8 cellular contexts compared by ENCODE assay signal in genomic region chr4:165207431-165208321, GRCh38. TPM values are rescaled to one million over a fixed set of nuclear protein-coding genes. Genes with fewer than 3 reads are reported as not detected.
DNase-seq lines count a peak whose midpoint lies in the region; ATAC-seq, FAIRE-seq and TF ChIP-seq lines count a peak whose summit lies in the region.

Gene KLHL2, plus strand, starts transcription at chr4:165207561. Its CDS starts 316 bp downstream, at chr4:165207877.

- peak; percentile 89 for ATAC-seq in GM18511 (IDR thresholded peaks at IDR 0.05; ENCODE audit: unreplicated experiment)
- ATAC-seq in HG03025 (IDR thresholded peaks at IDR 0.05; ENCODE audit: low FRiP score, unreplicated experiment): peak; percentile 86
- peak; percentile 86 for ATAC-seq in HepG2

- peak within 1 kb of the TSS; percentile 93 for H3K4me3 ChIP-seq in ACC112 (ENCODE audit: low read depth, low read length)
- H3K4me3 ChIP-seq in HepG2 (replicated peaks in 1 of 3; ENCODE audit: insufficient read depth in 1 of 3, low read depth in 2 of 3, low read length in 3 of 3): peak within 1 kb of the TSS; percentile 78 to 92 (median 87)

- peaks cover 62% of the 10 kb centered on the region for H3K4me1 Mint-ChIP-seq in dendritic cell treated with granulocyte-macrophage colony-stimulating factor and Interleukin-4, amounts not matched to agents 40 ng/mL and 50 ng/mL, for 4 days (ENCODE audit: low read depth)

- TF ChIP-seq EP300 in HepG2 (IDR thresholded peaks at IDR 0.05; ENCODE audit: low read depth in 2 of 2, low read length in 2 of 2) (no peak), HepG2 (CRISPR knock-in tag; IDR thresholded peaks at IDR 0.05; ENCODE audit: borderline replicate concordance) (no peak)

- in situ Hi-C loops in HepG2 (cut with HindIII; ENCODE audit: extremely low pct_ligation_motif_present, low pct_unique_long_range_greater_than_20kb): loop anchor here (5.0 kb wide), 1 partner anchor 120 kb away; the partner anchor contains the start of gene MSMO1

- H2AFZ ChIP-seq in ACC112 (ENCODE audit: low read length, unreplicated experiment) (peak within 1 kb of the TSS; percentile 75), HepG2 (ENCODE audit: low read length) (peak within 1 kb of the TSS; percentile 99)

- BruUV-seq in HepG2 (replicated peaks; lab: Mats Ljungman, UMichigan): no TSS peak

- no peaks in the 10 kb centered on the region for H3K36me3 Mint-ChIP-seq in dendritic cell treated with granulocyte-macrophage colony-stimulating factor and Interleukin-4, amounts not matched to agents 40 ng/mL and 50 ng/mL, for 4 days (ENCODE audit: low read depth)

- TF ChIP-seq RAD21 in HepG2 (CRISPR knock-in tag; IDR thresholded peaks at IDR 0.05): 0 out of 2 replicates have a peak, but pooled peaks have one; percentile 52

- H3K27me3 ChIP-seq in ACC112 (ENCODE audit: insufficient read depth, low read length) (no peaks in the 10 kb centered on the region), HepG2 (ENCODE audit: control insufficient read depth in 1 of 2, insufficient read depth in 2 of 2, low read length in 2 of 2) (peaks cover 0 to 3% of the 10 kb centered on the region in 2 experiments; a peak in 1 of 5 replicates)

- CTCF ChIA-PET in HepG2 (lab: Yijun Ruan, JAX; ENCODE audit: low intra/inter-chr PET ratio, low total read pairs): no interaction called here

- peak within 1 kb of the TSS; percentile 79 for H3K4me3 Mint-ChIP-seq in dendritic cell treated with granulocyte-macrophage colony-stimulating factor and Interleukin-4, amounts not matched to agents 40 ng/mL and 50 ng/mL, for 4 days

- H3K27ac ChIP-seq in ACC112 (ENCODE audit: low read depth, low read length) (no peak within 1 kb of the TSS), HepG2 (ENCODE audit: extremely low read length, insufficient read depth, low read length) (peak within 1 kb of the TSS; percentile 43)

- WGBS in HepG2 (ENCODE audit: low lambda C conversion rate): under 1% methylated on average over 35 of the region's 116 CpGs

- no peaks in the 10 kb centered on the region for H3K9me3 ChIP-seq in HepG2 (ENCODE audit: low read length)

- H4K20me1 ChIP-seq in HepG2 (ENCODE audit: insufficient read depth, low read length): no peaks in the 10 kb centered on the region

- DNase-seq in NCI-H2227 treated with DMSO at 0.1 percent for 48 hours (lab: John Stamatoyannopoulos, UW): peak; percentile 56
- DNase-seq in activated CD4-positive, alpha-beta T cell treated with anti-CD3 and anti-CD28 coated beads for 48 hours: peak; percentile 75
- peak; percentile 49 for DNase-seq in HepG2 (ENCODE audit: low spot score)
- DNase-seq in stimulated activated CD4-positive, alpha-beta T cell treated with anti-CD3 and anti-CD28 coated beads, Interleukin-4, amount 100 ng/mL, for 1 hour: peak; percentile 74

- H3K9ac ChIP-seq in HepG2 (ENCODE audit: insufficient read depth, low read depth, low read length): peak within 1 kb of the TSS; percentile 72

- peaks cover 16% of the 10 kb centered on the region for H3K4me1 ChIP-seq in ACC112 (ENCODE audit: control insufficient read depth, insufficient read depth, low read length, unreplicated experiment)
- peaks cover 41% of the 10 kb centered on the region for H3K4me1 ChIP-seq in HepG2 (ENCODE audit: insufficient read depth, low read length)

- H3K27me3 Mint-ChIP-seq in dendritic cell treated with granulocyte-macrophage colony-stimulating factor and Interleukin-4, amounts not matched to agents 40 ng/mL and 50 ng/mL, for 4 days: no peaks in the 10 kb centered on the region

- peak within 1 kb of the TSS; percentile 100 for H3K4me2 ChIP-seq in HepG2 (ENCODE audit: low read depth, low read length)

- no peaks in the 10 kb centered on the region for H3K36me3 ChIP-seq in ACC112 (ENCODE audit: insufficient read depth, low read length)
- H3K36me3 ChIP-seq in HepG2 (replicated peaks in 1 of 2; ENCODE audit: control insufficient read depth in 1 of 2, insufficient read depth in 2 of 2, low read length in 2 of 2): no peaks in the 10 kb centered on the region

- H3K27ac Mint-ChIP-seq in dendritic cell treated with granulocyte-macrophage colony-stimulating factor and Interleukin-4, amounts not matched to agents 40 ng/mL and 50 ng/mL, for 4 days: peak within 1 kb of the TSS; percentile 69

- TF ChIP-seq CTCF in HepG2 (CRISPR knock-in tag; IDR thresholded peaks at IDR 0.05): peak; percentile 5; the same call in 1 of the 2 replicates

- no peak for FAIRE-seq in HepG2 (lab: Jason Lieb, UNC)

- peaks cover 30% of the 10 kb centered on the region for H3K79me2 ChIP-seq in ACC112 (ENCODE audit: control insufficient read depth, insufficient read depth, low read length, unreplicated experiment)
- peaks cover 35% of the 10 kb centered on the region for H3K79me2 ChIP-seq in HepG2 (ENCODE audit: insufficient read depth, low read length)

- POLR2A ChIA-PET in HepG2 (lab: Yijun Ruan, JAX): interaction anchor here (2.3 kb wide), 1 partner anchor 120 kb away, joined by 7 read pairs; the partner anchor contains the start of gene MSMO1

- TF ChIP-seq POLR2A in HepG2 (IDR thresholded peaks at IDR 0.05; ENCODE audit: insufficient read depth in 1 of 2, low read depth in 2 of 2, low read length in 2 of 2): peak in 1 of 2 experiments; percentile 30; a peak in 2 of 4 replicates

- intact Hi-C loops in dendritic cell treated with granulocyte-macrophage colony-stimulating factor and Interleukin-4, amounts not matched to agents 40 ng/mL and 50 ng/mL, for 4 days (cut with micrococcal nuclease): loop anchor here (1.0 to 5.0 kb wide), 3 partner anchors 75 to 119 kb away; partner anchors contain the start of genes MSMO1 and TMEM192
- intact Hi-C loops in HepG2 (cut with micrococcal nuclease; ENCODE audit: unreplicated experiment): loop anchor here (2.0 to 5.0 kb wide), 4 partner anchors 39 to 119 kb away; partner anchors contain the start of genes MSMO1 and TMEM192

- H3K9me3 Mint-ChIP-seq in dendritic cell treated with granulocyte-macrophage colony-stimulating factor and Interleukin-4, amounts not matched to agents 40 ng/mL and 50 ng/mL, for 4 days: no peaks in the 10 kb centered on the region

TF ChIP-seq in HepG2, 621 proteins besides CTCF, POLR2A, EP300 and RAD21 (continues in another document):
- TF ChIP-seq HOXA3 (CRISPR knock-in tag; IDR thresholded peaks at IDR 0.05): peak; percentile 72
- TF ChIP-seq ZSCAN5A (CRISPR knock-in tag; IDR thresholded peaks at IDR 0.05; ENCODE audit: borderline replicate concordance): no peak

RNA-seq across cellular contexts. Expression of gene KLHL2, which starts in this region (rescaled TPM):
- total RNA-seq in HepG2 (2016; rRNA removed; fragmentation: Illumina TruSeq; extraction: Trizol): 14.4 and 17.6 TPM in 2 replicates
- total RNA-seq in HepG2 (2016; cell fraction: cytosol; rRNA removed; fragmentation: Illumina TruSeq; extraction: Trizol; ENCODE audit: low read depth): 52.4 and 52.6 TPM in 2 replicates
- total RNA-seq in HepG2 (2016; cell fraction: insoluble cytoplasmic fraction; rRNA removed; fragmentation: Illumina TruSeq; extraction: Trizol): 14.9 and 17.3 TPM in 2 replicates
- total RNA-seq in HepG2 (2016; cell fraction: membrane; rRNA removed; fragmentation: Illumina TruSeq; extraction: Trizol): 23.8 and 25.0 TPM in 2 replicates
- total RNA-seq in HepG2 (2016; cell fraction: nucleus; rRNA removed; fragmentation: Illumina TruSeq; extraction: Trizol): 11.9 and 12.8 TPM in 2 replicates
- polyA plus RNA-seq in HepG2 (2011; rRNA removed): 7.3 and 9.2 TPM in 2 replicates
- polyA plus RNA-seq in HepG2 (2011; cell fraction: cytosol; rRNA removed): 4.0 and 6.6 TPM in 2 replicates
- 4.0 and 5.2 TPM in 2 replicates for polyA plus RNA-seq in HepG2 (2011; cell fraction: nucleus; rRNA removed)
- polyA plus RNA-seq in HepG2 (2012): 9.3 and 10.4 TPM in 2 replicates
- polyA plus RNA-seq in HepG2 (2016; cell fraction: cytosol; fragmentation: Illumina TruSeq; extraction: Trizol; ENCODE audit: low read depth): 5.6 and 5.7 TPM in 2 replicates
- 13.3 and 13.7 TPM in 2 replicates for polyA plus RNA-seq in HepG2 (2016; cell fraction: insoluble cytoplasmic fraction; fragmentation: Illumina TruSeq; extraction: Trizol; ENCODE audit: low read depth)
- 10.8 and 11.4 TPM in 2 replicates for polyA plus RNA-seq in HepG2 (2016; cell fraction: membrane; fragmentation: Illumina TruSeq; extraction: Trizol; ENCODE audit: low read depth)
- 12.2 and 13.7 TPM in 2 replicates for polyA plus RNA-seq in HepG2 (2016; cell fraction: nucleus; fragmentation: Illumina TruSeq; extraction: Trizol; ENCODE audit: insufficient read depth, low read depth)
- 3.6 and 4.7 TPM in 2 replicates for polyA minus RNA-seq in HepG2 (2011; rRNA and poly(A)+ RNA removed; ENCODE audit: low replicate concordance)
- 4.5 and 5.6 TPM in 2 replicates for polyA minus RNA-seq in HepG2 (2011; cell fraction: cytosol; rRNA and poly(A)+ RNA removed)
- 12.9 and 14.2 TPM in 2 replicates for polyA minus RNA-seq in HepG2 (2011; cell fraction: nucleus; rRNA and poly(A)+ RNA removed)
